In genomic region chr10:5094265-5095205, GRCh38 we compare ENCODE assay signal across 8 cellular contexts. TPM values are rescaled to one million over a fixed set of nuclear protein-coding genes. Genes with fewer than 3 reads are reported as not detected.
A peak's percentile ranks its signal among the peaks of the same experiment; 100 is the strongest.
DNase-seq lines count a peak whose midpoint lies in the region; ATAC-seq and TF ChIP-seq lines count a peak whose summit lies in the region.

Gene AKR1C3 (plus strand): TSS chr10:5094414. CDS start chr10:5094445, 31 bp downstream.

- H3K27me3 ChIP-seq in adrenal gland (no peaks in the 10 kb centered on the region), right atrium auricular region (no peaks in the 10 kb centered on the region), psoas muscle (ENCODE audit: insufficient read depth in 3 of 3, low read length in 2 of 3) (no peaks in the 10 kb centered on the region)

- DNase-seq in NCI-H1105 treated with DMSO at 0.1 percent for 48 hours (lab: John Stamatoyannopoulos, UW), result peak; percentile 0
- DNase-seq in NCI-H1105 (lab: John Stamatoyannopoulos, UW), result no peak
- peak; percentile 51 for DNase-seq in NB4 (ENCODE audit: low read depth)
- DNase-seq in adrenal gland, result no peak
- no peak for DNase-seq in right atrium auricular region (ENCODE audit: low spot score)
- no peak for DNase-seq in psoas muscle

- peak within 1 kb of the TSS in 3 of 5 donors; percentile 55 to 63 (median 61) for H3K27ac ChIP-seq in adrenal gland
- peak within 1 kb of the TSS; percentile 65 to 77 for H3K27ac ChIP-seq in right atrium auricular region
- peak within 1 kb of the TSS; percentile 73 for H3K27ac ChIP-seq in psoas muscle

- TF ChIP-seq CTCF in NB4 (IDR thresholded peaks at IDR 0.05; ENCODE audit: low read depth, low read length), result peak; percentile 12
- TF ChIP-seq CTCF in adrenal gland (IDR thresholded peaks at IDR 0.05), result peak; percentile 38 to 93 (median 80)
- TF ChIP-seq CTCF in right atrium auricular region (IDR thresholded peaks at IDR 0.05), result peak; percentile 37 to 81
- TF ChIP-seq CTCF in psoas muscle (IDR thresholded peaks at IDR 0.05), result peak; percentile 73

- H3K4me1 ChIP-seq in adrenal gland (replicated peaks in 1 of 2) (peaks cover 0 to 14% of the 10 kb centered on the region in 2 donors), right atrium auricular region (peaks cover 0 to 4% of the 10 kb centered on the region in 2 donors), psoas muscle (no peaks in the 10 kb centered on the region)

- 14 to 20% (median 20%) methylated on average over 9 of the region's 9 CpGs for WGBS in adrenal gland, 4 donors
- 10 to 30% (median 11%) methylated on average over 9 of the region's 9 CpGs for whole genome bisulfite sequencing in psoas muscle, 3 donors

- H3K4me3 ChIP-seq in NB4 (ENCODE audit: low read depth, low read length) (peak within 1 kb of the TSS; percentile 39), adrenal gland (peak within 1 kb of the TSS; percentile 34 to 48 (median 37)), right atrium auricular region (peak within 1 kb of the TSS; percentile 44 to 53), psoas muscle (peak within 1 kb of the TSS; percentile 68)

- ATAC-seq in psoas muscle (peak; percentile 77 to 94 (median 82)), HG03280 (IDR thresholded peaks at IDR 0.05; ENCODE audit: unreplicated experiment) (no peak), GM18517 (IDR thresholded peaks at IDR 0.05; ENCODE audit: unreplicated experiment) (no peak)

- H3K9me3 ChIP-seq in adrenal gland (replicated peaks in 1 of 3), result peaks cover 0 to under 1% (median 0%) of the 10 kb centered on the region in 3 donors
- peaks cover 0 to 9% of the 10 kb centered on the region in 2 donors for H3K9me3 ChIP-seq in right atrium auricular region
- no peaks in the 10 kb centered on the region for H3K9me3 ChIP-seq in psoas muscle

- H3K36me3 ChIP-seq in adrenal gland (replicated peaks in 1 of 2) (peaks cover 0 to 19% of the 10 kb centered on the region in 2 donors), right atrium auricular region (no peaks in the 10 kb centered on the region), psoas muscle (ENCODE audit: insufficient read depth in 1 of 2, low read depth in 1 of 2) (peaks cover 0 to 30% of the 10 kb centered on the region in 2 donors)

- intact Hi-C loops in adrenal gland (cut with DNase I) (loop anchor here (10.0 kb wide), 2 partner anchors 70 to 80 kb away; no protein-coding TSS in a partner anchor), psoas muscle (cut with DNase I) (loop anchor here (1.0 to 10.0 kb wide), 7 partner anchors 75 to 244 kb away; partner anchors contain the start of gene AKR1C2 (in 1 of the 2))

- no peak for TF ChIP-seq POLR2A in NB4 (IDR thresholded peaks at IDR 0.05; ENCODE audit: extremely low read depth, insufficient read length)
- TF ChIP-seq POLR2A in adrenal gland (IDR thresholded peaks at IDR 0.05), result peak in 1 of 2 donors; percentile 31

RNA-seq across cellular contexts. Expression of gene AKR1C3, which starts in this region (rescaled TPM):
- total RNA-seq in adrenal gland (10 to 100 TPM; 28.5 to 74.8 (median 58.6) TPM), right atrium auricular region (10 to 100 TPM; 42.1 to 48.9 TPM), psoas muscle (1,000 to 10,000 TPM in 1 of 4 donors, 10 to 100 TPM in 3; 20.6 to 1,247 (median 39.8) TPM)
- polyA plus RNA-seq in adrenal gland (10 to 100 TPM; 22.8 to 36.8 (median 31.7) TPM), psoas muscle (100 to 1,000 TPM in 1 of 3 donors, 10 to 100 TPM in 2; 16.6 to 365 (median 33.7) TPM)

Comparison
In these comparisons a context has a peak if more than half of its experiments do, and no peak if none do; other contexts are left out.
1. DNase-seq: peak in NCI-H1105 treated with DMSO at 0.1 percent for 48 hours (single experiment) and NB4 (single experiment); none in NCI-H1105 (single experiment), adrenal gland (0 of 7), right atrium auricular region (single experiment) and psoas muscle (0 of 2).
2. CTCF ChIP-seq: peak in every context shown above with its lines; median percentile 80 in adrenal gland; 73 in psoas muscle; 59 in right atrium auricular region; 12 in NB4.
3. ATAC-seq: peak in psoas muscle (4 of 4); none in HG03280 (single experiment) and GM18517 (single experiment).
4. Peak in every context shown above with its lines, with median percentiles within 50 percentile points of each other: H3K4me3 ChIP-seq and H3K27ac ChIP-seq.